Comparison of ENCODE assay signal across 17 cellular contexts in the genomic region with DNA sequence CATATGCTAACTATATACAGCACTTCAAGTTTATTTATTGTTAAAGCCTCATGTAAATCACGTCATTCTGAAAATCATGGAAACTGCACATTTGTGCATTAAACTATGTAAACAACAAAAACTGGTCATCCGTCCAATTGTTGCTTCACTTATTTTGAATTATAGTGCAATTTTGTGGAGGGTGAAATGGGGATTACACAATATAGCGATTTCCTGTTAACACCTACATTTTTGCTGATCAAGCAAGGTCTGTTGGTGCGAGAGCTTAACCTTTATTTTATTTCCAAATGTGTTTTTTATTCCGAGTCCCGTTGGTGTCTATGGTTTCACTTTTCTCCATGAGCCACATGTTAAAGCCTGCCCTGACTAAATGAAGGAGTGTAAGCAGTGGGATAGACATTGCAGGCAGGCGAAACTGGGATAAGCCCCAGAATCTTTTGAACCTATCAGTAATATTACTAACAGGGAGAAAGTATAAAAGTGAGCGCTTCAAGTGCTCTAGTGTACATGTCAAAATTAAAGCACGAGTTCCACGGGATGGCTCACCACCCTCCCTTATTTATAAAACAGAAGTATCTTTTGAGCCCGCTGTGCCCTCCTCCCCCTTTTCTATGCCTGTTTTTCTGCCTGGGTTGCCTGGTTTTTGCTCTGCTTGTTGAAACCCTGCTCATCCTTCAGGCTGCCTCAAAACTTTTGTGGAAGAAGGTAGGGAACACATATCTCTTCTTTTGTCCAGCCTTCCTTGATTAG.
DNase-seq lines count a peak whose midpoint lies in the region; ATAC-seq and TF ChIP-seq lines count a peak whose summit lies in the region.
"Had no signal": no experiment of that assay in that cellular context is flagged by ENCODE, and none has a peak within 500 bp of the region (broad histone marks: within the 10 kb centered on the region; RNA-seq: fewer than 3 reads in every experiment).

No MANE protein-coding gene starts in this region.

- WGBS in transverse colon (ENCODE audit: low coverage in 1 of 2), 2 donors: 66 to 70% methylated on average over 8 to 11 of the region's 11 CpGs

- DNase-seq in NCI-H1694 (lab: John Stamatoyannopoulos, UW): peak; percentile 30
- DNase-seq in epithelial cell of proximal tubule (ENCODE audit: low read depth): no peak
- DNase-seq in mesothelial cell of epicardium (ENCODE audit: low spot score in 2 of 2, unreplicated experiment in 2 of 2): no peak
- no peak for DNase-seq in transverse colon
- no peak for DNase-seq in activated CD4-positive, alpha-beta T cell treated with anti-CD3 and anti-CD28 coated beads for 1 hour
- no peak for DNase-seq in glutamatergic neuron
- no peak for DNase-seq in stimulated activated CD4-positive, alpha-beta T cell treated with anti-CD3 and anti-CD28 coated beads, Interleukin-4, amount 100 ng/mL, for 24 hours
- DNase-seq: activated CD8-positive, alpha-beta memory T cell treated with anti-CD3 and anti-CD28 coated beads, Interleukin-2, amount 10 ng/mL, durations not matched to agents 7 days and 5 days; amniotic stem cell; DMS153; islet precursor cell; NCI-H345; stimulated activated CD4-positive, alpha-beta T cell treated with anti-CD3 and anti-CD28 coated beads, Interleukin-2, amount 100 ng/mL, for 24 hours; stimulated activated naive CD4-positive, alpha-beta T cell treated with Interleukin-2 at 50 U/mL for 16 hours had no signal

- peaks cover 39% of the 10 kb centered on the region for H3K4me1 Mint-ChIP-seq in mesothelial cell of epicardium
- H3K4me1 Mint-ChIP-seq in glutamatergic neuron (ENCODE audit: low read depth, unreplicated experiment): peaks cover 49% of the 10 kb centered on the region
- H3K4me1 Mint-ChIP-seq: activated CD8-positive, alpha-beta memory T cell treated with anti-CD3 and anti-CD28 coated beads, Interleukin-2, amount 10 ng/mL, durations not matched to agents 7 days and 5 days had no signal

- H3K27me3 ChIP-seq in transverse colon: no peaks in the 10 kb centered on the region

- peaks cover 2% of the 10 kb centered on the region for H3K36me3 Mint-ChIP-seq in mesothelial cell of epicardium
- H3K36me3 Mint-ChIP-seq in glutamatergic neuron (ENCODE audit: unreplicated experiment): no peaks in the 10 kb centered on the region
- H3K36me3 Mint-ChIP-seq: activated CD8-positive, alpha-beta memory T cell treated with anti-CD3 and anti-CD28 coated beads, Interleukin-2, amount 10 ng/mL, durations not matched to agents 7 days and 5 days had no signal

- no peaks in the 10 kb centered on the region for H3K9me3 Mint-ChIP-seq in mesothelial cell of epicardium
- H3K9me3 Mint-ChIP-seq in glutamatergic neuron (ENCODE audit: unreplicated experiment): peaks cover 12% of the 10 kb centered on the region
- H3K9me3 Mint-ChIP-seq: neural crest cell had no signal

- peak overlapping the region; percentile 29 for H3K4me3 ChIP-seq in epithelial cell of proximal tubule (ENCODE audit: low read depth, low read length)
- peak overlapping the region in 2 of 4 donors; percentile 3 to 29 for H3K4me3 ChIP-seq in transverse colon

- no peak for ATAC-seq in GM19395 (IDR thresholded peaks at IDR 0.05; ENCODE audit: unreplicated experiment)
- ATAC-seq: activated CD8-positive, alpha-beta memory T cell treated with anti-CD3 and anti-CD28 coated beads, Interleukin-2, amount 10 ng/mL, durations not matched to agents 7 days and 5 days had no signal

- H3K27me3 Mint-ChIP-seq in mesothelial cell of epicardium (ENCODE audit: low read depth) (no peaks in the 10 kb centered on the region), glutamatergic neuron (ENCODE audit: unreplicated experiment) (peaks cover 7% of the 10 kb centered on the region)
- H3K27me3 Mint-ChIP-seq: activated CD8-positive, alpha-beta memory T cell treated with anti-CD3 and anti-CD28 coated beads, Interleukin-2, amount 10 ng/mL, durations not matched to agents 7 days and 5 days had no signal

- no peak for TF ChIP-seq EP300 in transverse colon (IDR thresholded peaks at IDR 0.05; ENCODE audit: low read depth)

- intact Hi-C loops in transverse colon (cut with DNase I; ENCODE audit: low total_unique reads): no loop called here

- in situ Hi-C loops in transverse colon (cut with MboI; ENCODE audit: low pct_ligation_motif_present in 1 of 4, low pct_unique_long_range_greater_than_20kb in 1 of 4, low sequenced_read_pairs in 3 of 4): no loop called here

- peaks cover 3 to 28% (median 6%) of the 10 kb centered on the region in 4 donors for H3K4me1 ChIP-seq in transverse colon

- no peak for TF ChIP-seq POLR2A in transverse colon (IDR thresholded peaks at IDR 0.05)

- peak overlapping the region; percentile 21 to 54 (median 47) for H3K27ac ChIP-seq in transverse colon
- H3K27ac ChIP-seq: RWPE1 had no signal

- H3K4me3 Mint-ChIP-seq in mesothelial cell of epicardium (no peak overlapping the region), glutamatergic neuron (ENCODE audit: unreplicated experiment) (no peak overlapping the region)
- H3K4me3 Mint-ChIP-seq: activated CD8-positive, alpha-beta memory T cell treated with anti-CD3 and anti-CD28 coated beads, Interleukin-2, amount 10 ng/mL, durations not matched to agents 7 days and 5 days; neural crest cell had no signal

- no peaks in the 10 kb centered on the region for H3K36me3 ChIP-seq in transverse colon

- TF ChIP-seq CTCF in epithelial cell of proximal tubule (conservative IDR thresholded peaks at IDR 0.05; ENCODE audit: low read depth, low read length) (no peak), mesothelial cell of epicardium (IDR thresholded peaks at IDR 0.05; ENCODE audit: unreplicated experiment) (no peak), transverse colon (IDR thresholded peaks at IDR 0.05) (no peak), glutamatergic neuron (IDR thresholded peaks at IDR 0.05; ENCODE audit: partially characterized antibody, unreplicated experiment) (no peak)

- no peaks in the 10 kb centered on the region for H3K9me3 ChIP-seq in transverse colon

- peak overlapping the region; percentile 47 for H3K27ac Mint-ChIP-seq in mesothelial cell of epicardium
- H3K27ac Mint-ChIP-seq in glutamatergic neuron (ENCODE audit: unreplicated experiment): no peak overlapping the region
- H3K27ac Mint-ChIP-seq: activated CD8-positive, alpha-beta memory T cell treated with anti-CD3 and anti-CD28 coated beads, Interleukin-2, amount 10 ng/mL, durations not matched to agents 7 days and 5 days had no signal
